ENCODE assay signal across 8 cellular contexts in the genomic region with DNA sequence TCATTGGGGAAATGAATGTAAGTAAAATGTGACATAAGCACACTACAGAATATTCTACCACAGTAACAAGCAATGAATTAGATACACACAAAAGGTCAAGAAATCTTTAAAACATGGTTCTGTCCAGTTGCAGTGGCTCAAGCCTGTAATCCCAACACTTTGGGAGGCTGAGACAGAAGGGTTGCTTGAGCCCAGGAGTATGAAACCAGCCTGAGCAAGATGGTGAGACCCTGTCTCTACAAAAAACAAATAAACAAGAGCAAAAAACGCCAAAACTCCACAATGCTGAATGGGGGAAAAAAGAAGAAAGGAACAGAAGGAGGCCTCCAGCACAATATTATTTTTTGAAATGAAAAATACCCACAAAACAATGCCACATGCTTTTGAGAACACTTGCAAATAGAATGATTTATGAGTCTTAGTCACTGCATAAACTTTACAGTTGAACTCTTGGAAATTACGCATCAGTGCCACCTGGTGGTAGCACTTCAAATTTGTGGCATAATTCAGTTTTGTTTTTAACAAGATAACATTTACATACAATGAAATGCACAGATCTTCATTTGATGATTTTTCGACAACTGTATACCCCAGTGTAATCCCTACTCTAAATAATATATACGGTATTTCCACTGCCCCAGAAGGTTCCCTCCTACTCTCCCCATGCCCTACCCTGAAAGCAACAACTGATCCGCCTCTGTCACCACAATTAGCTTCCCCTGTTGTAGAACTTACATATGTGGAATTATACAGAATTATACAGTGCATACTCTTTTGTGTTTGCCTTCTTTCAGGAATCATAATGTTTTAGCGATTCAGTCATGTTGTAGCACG. TPM values are rescaled to one million over a fixed set of nuclear protein-coding genes. Genes with fewer than 3 reads are reported as not detected.
DNase-seq lines count a peak whose midpoint lies in the region; ATAC-seq and TF ChIP-seq lines count a peak whose summit lies in the region.

No MANE protein-coding gene starts in this region.

- peaks cover 16% of the 10 kb centered on the region for H3K4me1 Mint-ChIP-seq in activated CD4-positive, alpha-beta T cell treated with anti-CD3 and anti-CD28 coated beads for 36 hours

- intact Hi-C loops in activated CD4-positive, alpha-beta T cell treated with anti-CD3 and anti-CD28 coated beads for 36 hours (cut with DNase I, micrococcal nuclease), result loop anchor here (1.0 to 10.0 kb wide), 10 partner anchors 17 to 847 kb away; a partner anchor contains a TSS

- peak; percentile 46 for DNase-seq in AG04449 (ENCODE audit: low read depth, low spot score)
- DNase-seq in NCI-H2227 (lab: John Stamatoyannopoulos, UW; ENCODE audit: unreplicated experiment), result peak; percentile 38
- DNase-seq in activated CD4-positive, alpha-beta T cell treated with anti-CD3 and anti-CD28 coated beads for 36 hours, result peak; percentile 85
- DNase-seq in choroid plexus epithelial cell (ENCODE audit: low read depth), result peak; percentile 84
- peak; percentile 83 to 88 for DNase-seq in lung microvascular endothelial cell (ENCODE audit: low read depth in 2 of 2)
- peak; percentile 16 for DNase-seq in stimulated activated CD8-positive, alpha-beta memory T cell treated with anti-CD3 and anti-CD28 coated beads, Interleukin-15, amount 100 ng/mL, for 24 hours (ENCODE audit: low read depth)
- no peak for DNase-seq in ecto neural progenitor cell (ENCODE audit: low spot score)

- peak overlapping the region; percentile 38 for H3K27ac Mint-ChIP-seq in activated CD4-positive, alpha-beta T cell treated with anti-CD3 and anti-CD28 coated beads for 36 hours

- no peak overlapping the region for H3K4me3 Mint-ChIP-seq in activated CD4-positive, alpha-beta T cell treated with anti-CD3 and anti-CD28 coated beads for 36 hours

- POLR2A ChIA-PET in AG04449 (lab: Yijun Ruan, JAX), result interaction anchor here (0.6 to 1.3 kb wide), 4 partner anchors 58 to 828 kb away, joined by 3 to 7 read pairs (median 4); a partner anchor contains a TSS
- POLR2A ChIA-PET in activated CD4-positive, alpha-beta T cell treated with anti-CD3 and anti-CD28 coated beads for 36 hours (lab: Charles Lee), result no interaction called here

- peak; percentile 46 for ATAC-seq in GM19035 (IDR thresholded peaks at IDR 0.05; ENCODE audit: unreplicated experiment)
- ATAC-seq in activated CD4-positive, alpha-beta T cell treated with anti-CD3 and anti-CD28 coated beads for 36 hours, result peak; percentile 82

- H3K27me3 Mint-ChIP-seq in activated CD4-positive, alpha-beta T cell treated with anti-CD3 and anti-CD28 coated beads for 36 hours, result no peaks in the 10 kb centered on the region

- H3K4me3 ChIP-seq in AG04449 (ENCODE audit: low read depth, low read length) (no peak overlapping the region), choroid plexus epithelial cell (ENCODE audit: low read depth, low read length) (no peak overlapping the region)

- H3K9me3 Mint-ChIP-seq in activated CD4-positive, alpha-beta T cell treated with anti-CD3 and anti-CD28 coated beads for 36 hours (ENCODE audit: low read depth), result no peaks in the 10 kb centered on the region

- CTCF ChIA-PET in AG04449 (lab: Yijun Ruan, JAX), result interaction anchor here (0.6 to 7.7 kb wide), 51 partner anchors 8 to 242 kb away, joined by 3 to 149 read pairs (median 5); a partner anchor contains a TSS
- CTCF ChIA-PET in activated CD4-positive, alpha-beta T cell treated with anti-CD3 and anti-CD28 coated beads for 36 hours (lab: Charles Lee), result interaction anchor here (0.7 to 2.2 kb wide), 44 partner anchors 9 to 652 kb away, joined by 3 to 18 read pairs (median 4); a partner anchor contains a TSS

- no peaks in the 10 kb centered on the region for H3K36me3 Mint-ChIP-seq in activated CD4-positive, alpha-beta T cell treated with anti-CD3 and anti-CD28 coated beads for 36 hours (ENCODE audit: low read depth)

- TF ChIP-seq CTCF in AG04449 (IDR thresholded peaks at IDR 0.05; ENCODE audit: insufficient read depth, low read length, missing control alignments) (peak; percentile 41), choroid plexus epithelial cell (conservative IDR thresholded peaks at IDR 0.05; ENCODE audit: low read depth, low read length) (peak; percentile 64)

RNA-seq across cellular contexts. Expression of a gene that starts 14.4 kb away (rescaled TPM):
- not detected for total RNA-seq in activated CD4-positive, alpha-beta T cell treated with anti-CD3 and anti-CD28 coated beads for 36 hours
- total RNA-seq in lung microvascular endothelial cell, result not detected in 2 replicates

RNA-seq across cellular contexts. Expression of a gene that starts 39.0 kb away (rescaled TPM):
- total RNA-seq in activated CD4-positive, alpha-beta T cell treated with anti-CD3 and anti-CD28 coated beads for 36 hours, result 10 to 100 TPM; 47.9 to 65.8 TPM
- 32.0 and 44.4 TPM in 2 replicates for total RNA-seq in lung microvascular endothelial cell

RNA-seq across cellular contexts. Expression of a gene that starts 39.3 kb away (rescaled TPM):
- 100 to 1,000 TPM; 102 to 106 TPM for total RNA-seq in activated CD4-positive, alpha-beta T cell treated with anti-CD3 and anti-CD28 coated beads for 36 hours
- 62.5 and 99.8 TPM in 2 replicates for total RNA-seq in lung microvascular endothelial cell

RNA-seq across cellular contexts. Expression of a gene that starts 58.4 kb away (rescaled TPM):
- total RNA-seq in activated CD4-positive, alpha-beta T cell treated with anti-CD3 and anti-CD28 coated beads for 36 hours, result 10 to 100 TPM; 44.5 to 47.1 TPM
- total RNA-seq in lung microvascular endothelial cell, result 12.4 and 13.1 TPM in 2 replicates
